13 cellular contexts compared by ENCODE assay signal in the genomic region with DNA sequence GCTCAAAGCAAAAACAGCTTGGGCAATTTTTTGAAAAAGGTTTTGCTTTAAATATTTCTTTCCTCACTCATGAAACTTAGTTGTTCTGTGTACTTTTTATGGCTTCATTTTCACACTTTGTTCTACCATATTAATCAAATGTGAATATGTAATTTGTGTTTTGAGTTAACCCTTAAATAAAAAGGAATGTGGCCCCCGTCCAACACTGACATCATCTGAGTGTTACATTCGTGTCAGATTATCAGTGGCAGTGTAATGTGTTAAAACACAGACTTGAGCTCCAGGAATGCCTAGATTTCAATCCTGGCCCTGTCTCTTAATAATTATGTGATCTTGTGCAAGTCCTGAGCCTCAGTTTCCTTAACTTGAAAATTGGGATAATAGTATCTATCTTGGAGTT.
"Had no signal": no experiment of that assay in that cellular context is flagged by ENCODE, and none has a peak within 500 bp of the region (broad histone marks: within the 10 kb centered on the region; RNA-seq: fewer than 3 reads in every experiment).

No MANE protein-coding gene starts in this region.

- DNase-seq: activated CD4-positive, alpha-beta memory T cell treated with anti-CD3 and anti-CD28 coated beads for 36 hours; activated naive CD8-positive, alpha-beta T cell treated with anti-CD3 and anti-CD28 coated beads, Interleukin-2, amount 50 U/mL, for 24 hours; activated T-cell treated with anti-CD3 and anti-CD28 coated beads, Interleukin-2, amount 50 U/mL, for 48 hours; colonic mucosa; effector memory CD4-positive, alpha-beta T cell; immature natural killer cell; lower lobe of right lung; pancreas; stimulated activated CD4-positive, alpha-beta T cell treated with anti-CD3 and anti-CD28 coated beads, Interleukin-12 subunit alpha, Interleukin-12 subunit beta, amount 100 ng/mL, for 4 hours; stimulated activated naive CD4-positive, alpha-beta T cell; T-cell; T1000 had no signal

- H3K4me1 ChIP-seq: colonic mucosa had no signal

- H3K9me3 ChIP-seq: colonic mucosa, lower lobe of right lung, pancreas had no signal

- H3K27me3 ChIP-seq: colonic mucosa, pancreas had no signal

- H3K27me3 Mint-ChIP-seq: activated CD4-positive, alpha-beta memory T cell treated with anti-CD3 and anti-CD28 coated beads for 36 hours; activated naive CD8-positive, alpha-beta T cell treated with anti-CD3 and anti-CD28 coated beads, Interleukin-2, amount 50 U/mL, for 24 hours; natural killer cell treated with Interleukin-12 subunit alpha and Interleukin-12 subunit beta and Interleukin-15 and Interleukin-18, amount 100 ng/mL, for 72 hours; T-cell had no signal

- H3K27ac Mint-ChIP-seq: activated CD4-positive, alpha-beta memory T cell treated with anti-CD3 and anti-CD28 coated beads for 36 hours; immature natural killer cell; natural killer cell treated with Interleukin-12 subunit alpha and Interleukin-12 subunit beta and Interleukin-15 and Interleukin-18, amount 100 ng/mL, for 72 hours; T-cell had no signal

- H3K36me3 Mint-ChIP-seq: activated CD4-positive, alpha-beta memory T cell treated with anti-CD3 and anti-CD28 coated beads for 36 hours; immature natural killer cell; natural killer cell treated with Interleukin-12 subunit alpha and Interleukin-12 subunit beta and Interleukin-15 and Interleukin-18, amount 100 ng/mL, for 72 hours had no signal

- H3K9me3 Mint-ChIP-seq: activated CD4-positive, alpha-beta memory T cell treated with anti-CD3 and anti-CD28 coated beads for 36 hours; activated naive CD8-positive, alpha-beta T cell treated with anti-CD3 and anti-CD28 coated beads, Interleukin-2, amount 50 U/mL, for 24 hours; immature natural killer cell; natural killer cell treated with Interleukin-12 subunit alpha and Interleukin-12 subunit beta and Interleukin-15 and Interleukin-18, amount 100 ng/mL, for 72 hours; T-cell had no signal

- H3K4me3 ChIP-seq: colonic mucosa, lower lobe of right lung, pancreas had no signal

- ATAC-seq: lower lobe of right lung; natural killer cell treated with Interleukin-12 subunit alpha and Interleukin-12 subunit beta and Interleukin-15 and Interleukin-18, amount 100 ng/mL, for 72 hours; pancreas; T-cell had no signal

- H3K36me3 ChIP-seq: colonic mucosa, lower lobe of right lung, pancreas had no signal

- H3K4me3 Mint-ChIP-seq: activated CD4-positive, alpha-beta memory T cell treated with anti-CD3 and anti-CD28 coated beads for 36 hours; immature natural killer cell; natural killer cell treated with Interleukin-12 subunit alpha and Interleukin-12 subunit beta and Interleukin-15 and Interleukin-18, amount 100 ng/mL, for 72 hours; T-cell had no signal

- H3K27ac ChIP-seq: colonic mucosa, lower lobe of right lung, pancreas had no signal
